In the genomic region with DNA sequence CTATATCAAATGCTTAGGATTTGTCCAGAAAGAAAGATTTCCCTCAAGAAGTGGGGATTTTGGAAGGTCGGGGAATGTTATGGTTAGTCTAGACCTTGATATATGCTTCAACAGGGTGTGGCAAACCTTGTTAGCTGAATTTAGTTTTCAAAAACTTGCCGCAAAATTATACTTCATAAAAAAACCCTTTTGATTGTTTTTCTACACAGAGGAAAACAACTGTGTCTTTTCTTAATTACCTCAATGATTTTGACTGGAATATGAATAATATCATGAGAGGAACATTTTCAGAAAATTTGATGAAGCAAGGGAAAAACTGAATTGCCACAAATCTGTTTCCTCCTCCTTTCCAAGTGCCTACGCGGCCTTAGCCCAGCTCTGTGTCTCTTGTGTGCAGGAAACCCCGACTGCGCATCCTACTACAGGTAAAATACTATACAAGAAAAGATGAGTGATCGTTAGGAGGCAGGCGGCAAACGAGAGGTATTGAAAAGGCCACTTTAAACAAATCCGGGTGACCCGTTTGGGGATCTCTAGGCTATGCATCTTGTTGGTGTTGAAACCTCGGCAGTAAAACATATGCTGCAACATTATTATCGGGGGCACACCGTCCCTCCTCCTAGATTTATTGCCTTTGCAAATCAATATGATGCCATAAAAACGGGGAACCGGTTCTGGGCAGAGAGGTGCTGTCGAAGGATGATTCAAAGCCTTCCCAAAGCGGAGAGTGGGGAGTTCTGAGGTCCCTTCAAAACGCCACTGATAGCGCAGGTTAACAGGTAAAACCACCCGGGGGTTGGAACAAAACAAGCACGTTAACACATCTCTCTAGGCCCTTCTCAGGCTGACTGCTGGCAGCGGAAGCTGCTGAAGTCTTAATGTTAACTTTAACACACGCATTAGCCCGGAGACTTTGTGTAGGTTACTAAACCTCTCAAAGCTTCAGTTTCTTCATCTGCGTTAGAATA, we compare ENCODE assay signal across 27 cellular contexts. TPM values are rescaled to one million over a fixed set of nuclear protein-coding genes. Genes with fewer than 3 reads are reported as not detected.
DNase-seq lines count a peak whose midpoint lies in the region; ATAC-seq and TF ChIP-seq lines count a peak whose summit lies in the region.
"Had no signal": no experiment of that assay in that cellular context is flagged by ENCODE, and none has a peak within 500 bp of the region (broad histone marks: within the 10 kb centered on the region; RNA-seq: fewer than 3 reads in every experiment).

No MANE protein-coding gene starts in this region.

- no peak overlapping the region for H4K91ac ChIP-seq in neuronal stem cell (ENCODE audit: low read depth, low read length, poor library complexity)

- H3K27ac Mint-ChIP-seq in activated CD8-positive, alpha-beta T cell treated with anti-CD3 and anti-CD28 coated beads, Interleukin-2, amount 10 ng/mL, durations not matched to agents 7 days and 5 days = peak overlapping the region; percentile 52
- no peak overlapping the region for H3K27ac Mint-ChIP-seq in activated CD8-positive, alpha-beta T cell treated with anti-CD3 and anti-CD28 coated beads for 36 hours
- H3K27ac Mint-ChIP-seq: activated B cell treated with CpG ODN at 0.5 μM for 24 hours; activated naive CD4-positive, alpha-beta T cell treated with anti-CD3 and anti-CD28 coated beads, Interleukin-2, amount 50 U/mL, for 24 hours had no signal

- H3K4me3 Mint-ChIP-seq in activated CD8-positive, alpha-beta T cell treated with anti-CD3 and anti-CD28 coated beads, Interleukin-2, amount 10 ng/mL, durations not matched to agents 7 days and 5 days = no peak overlapping the region
- H3K4me3 Mint-ChIP-seq in activated CD8-positive, alpha-beta T cell treated with anti-CD3 and anti-CD28 coated beads for 36 hours = no peak overlapping the region
- H3K4me3 Mint-ChIP-seq: activated B cell treated with CpG ODN at 0.5 μM for 24 hours; activated naive CD4-positive, alpha-beta T cell treated with anti-CD3 and anti-CD28 coated beads, Interleukin-2, amount 50 U/mL, for 24 hours had no signal

- H4K8ac ChIP-seq in neuronal stem cell (ENCODE audit: low read depth, low read length) = no peak overlapping the region

- H3K36me3 Mint-ChIP-seq in activated CD8-positive, alpha-beta T cell treated with anti-CD3 and anti-CD28 coated beads, Interleukin-2, amount 10 ng/mL, durations not matched to agents 7 days and 5 days (ENCODE audit: low read depth) = peaks cover 26% of the 10 kb centered on the region
- H3K36me3 Mint-ChIP-seq in activated CD8-positive, alpha-beta T cell treated with anti-CD3 and anti-CD28 coated beads for 36 hours (ENCODE audit: low read depth) = peaks cover 4% of the 10 kb centered on the region

- peaks cover 22% of the 10 kb centered on the region for H3K4me1 Mint-ChIP-seq in activated CD8-positive, alpha-beta T cell treated with anti-CD3 and anti-CD28 coated beads, Interleukin-2, amount 10 ng/mL, durations not matched to agents 7 days and 5 days (ENCODE audit: low read depth)
- H3K4me1 Mint-ChIP-seq in activated CD8-positive, alpha-beta T cell treated with anti-CD3 and anti-CD28 coated beads for 36 hours (ENCODE audit: low read depth) = peaks cover 13% of the 10 kb centered on the region

- H3K9me3 Mint-ChIP-seq in activated CD8-positive, alpha-beta T cell treated with anti-CD3 and anti-CD28 coated beads, Interleukin-2, amount 10 ng/mL, durations not matched to agents 7 days and 5 days (ENCODE audit: insufficient read depth) = peaks cover 10% of the 10 kb centered on the region
- no peaks in the 10 kb centered on the region for H3K9me3 Mint-ChIP-seq in activated CD8-positive, alpha-beta T cell treated with anti-CD3 and anti-CD28 coated beads for 36 hours
- H3K9me3 Mint-ChIP-seq: activated naive CD4-positive, alpha-beta T cell treated with anti-CD3 and anti-CD28 coated beads, Interleukin-2, amount 50 U/mL, for 24 hours had no signal

- peaks cover 89% of the 10 kb centered on the region for H3K27me3 Mint-ChIP-seq in activated CD8-positive, alpha-beta T cell treated with anti-CD3 and anti-CD28 coated beads, Interleukin-2, amount 10 ng/mL, durations not matched to agents 7 days and 5 days (ENCODE audit: low read depth)
- H3K27me3 Mint-ChIP-seq in activated CD8-positive, alpha-beta T cell treated with anti-CD3 and anti-CD28 coated beads for 36 hours = peaks cover 85% of the 10 kb centered on the region

- H3K4me3 ChIP-seq in neuronal stem cell (ENCODE audit: low read length in 2 of 2) (no peak overlapping the region), left lung (no peak overlapping the region)

- no peak overlapping the region for H2BK120ac ChIP-seq in neuronal stem cell (ENCODE audit: low read depth, low read length)

- H3K9me3 ChIP-seq in neuronal stem cell (replicated peaks in 1 of 2; ENCODE audit: control insufficient read depth in 2 of 2, insufficient read depth in 1 of 2, low read depth in 1 of 2, low read length in 2 of 2) = peaks cover 0 to 14% of the 10 kb centered on the region in 2 donors
- H3K9me3 ChIP-seq in left lung = no peaks in the 10 kb centered on the region
- H3K9me3 ChIP-seq: SK-N-SH had no signal

- ATAC-seq in activated CD8-positive, alpha-beta T cell treated with anti-CD3 and anti-CD28 coated beads, Interleukin-2, amount 10 ng/mL, durations not matched to agents 7 days and 5 days = no peak
- no peak for ATAC-seq in activated CD8-positive, alpha-beta T cell treated with anti-CD3 and anti-CD28 coated beads for 36 hours
- no peak for ATAC-seq in left ventricle myocardium superior
- no peak for ATAC-seq in left lung
- ATAC-seq: naive thymus-derived CD8-positive, alpha-beta T cell had no signal

- no peak overlapping the region for H3K4ac ChIP-seq in neuronal stem cell (ENCODE audit: low read length)

- no peak overlapping the region for H2BK12ac ChIP-seq in neuronal stem cell (ENCODE audit: low read length)

- H3K27me3 ChIP-seq in neuronal stem cell (ENCODE audit: control insufficient read depth in 3 of 3, insufficient read depth in 3 of 3, low read depth in 1 of 3, low read length in 3 of 3) = peaks cover 61 to 100% (median 96%) of the 10 kb centered on the region in 3 experiments
- H3K27me3 ChIP-seq in left lung = peaks cover 100% of the 10 kb centered on the region in 2 donors

- no peak overlapping the region for H3K9ac ChIP-seq in neuronal stem cell (ENCODE audit: low read depth, low read length, poor library complexity)
- H3K9ac ChIP-seq: parathyroid adenoma, SK-N-SH had no signal

- H2AFZ ChIP-seq in neuronal stem cell (ENCODE audit: low read length) = peak overlapping the region; percentile 7
- H2AFZ ChIP-seq: parathyroid adenoma had no signal

- H3K4me1 ChIP-seq in neuronal stem cell (ENCODE audit: control insufficient read depth in 2 of 2, insufficient read depth in 1 of 2, low read depth in 1 of 2, low read length in 2 of 2) (peaks cover 0 to 7% of the 10 kb centered on the region in 2 donors), left lung (peaks cover 0 to 13% of the 10 kb centered on the region in 2 donors)
- H3K4me1 ChIP-seq: parathyroid adenoma had no signal

- no peak for DNase-seq in activated CD8-positive, alpha-beta T cell treated with anti-CD3 and anti-CD28 coated beads, Interleukin-2, amount 10 ng/mL, durations not matched to agents 7 days and 5 days
- DNase-seq in activated CD8-positive, alpha-beta T cell treated with anti-CD3 and anti-CD28 coated beads for 36 hours = no peak
- peak; percentile 22 for DNase-seq in NAMALWA (ENCODE audit: low spot score)
- peak; percentile 27 for DNase-seq in left ventricle myocardium superior
- no peak for DNase-seq in neuronal stem cell (ENCODE audit: low spot score)
- no peak for DNase-seq in left lung
- no peak for DNase-seq in G401 (ENCODE audit: low spot score)
- no peak for DNase-seq in NCI-H1417 (lab: John Stamatoyannopoulos, UW)
- DNase-seq: activated B cell treated with CpG ODN at 0.5 μM for 24 hours; activated CD8-positive, alpha-beta memory T cell treated with anti-CD3 and anti-CD28 coated beads for 24 hours; activated T-cell treated with anti-CD3 and anti-CD28 coated beads, Interleukin-2, amount 50 U/mL, for 48 hours; aorta; COR-L47; DND-41; effector CD4-positive, alpha-beta T cell; foreskin melanocyte; naive thymus-derived CD8-positive, alpha-beta T cell; NCI-H1694; NCI-H2171; SK-N-SH; T-helper 9 cell had no signal

- no peak overlapping the region for H3K4me2 ChIP-seq in neuronal stem cell (ENCODE audit: insufficient read depth, low read length, poor library complexity, severe bottlenecking)
- H3K4me2 ChIP-seq: SK-N-SH had no signal

- no peak overlapping the region for H2BK15ac ChIP-seq in neuronal stem cell (ENCODE audit: low read length)

- in situ Hi-C loops in G401 (cut with HindIII; ENCODE audit: low sequenced_read_pairs) = no loop called here

- H3K14ac ChIP-seq in neuronal stem cell (ENCODE audit: low read length) = no peak overlapping the region

- no peak for TF ChIP-seq CTCF in activated CD8-positive, alpha-beta T cell treated with anti-CD3 and anti-CD28 coated beads for 36 hours (IDR thresholded peaks at IDR 0.05)
- TF ChIP-seq CTCF in left lung (IDR thresholded peaks at IDR 0.05) = no peak

- H3K23ac ChIP-seq in neuronal stem cell (ENCODE audit: low read depth, low read length, poor library complexity) = no peak overlapping the region

- H3K36me3 ChIP-seq in neuronal stem cell (replicated peaks in 1 of 2; ENCODE audit: control insufficient read depth in 2 of 2, insufficient read depth in 2 of 2, low read length in 2 of 2) = no peaks in the 10 kb centered on the region
- no peaks in the 10 kb centered on the region for H3K36me3 ChIP-seq in left lung

- no CpG with 5 or more reads among the region's 26 CpGs for WGBS in neuronal stem cell (ENCODE audit: extremely low coverage in 2 of 2, insufficient read length in 2 of 2, insufficient replicate concordance in 1 of 2), 2 donors

- CTCF ChIA-PET in activated CD8-positive, alpha-beta T cell treated with anti-CD3 and anti-CD28 coated beads, Interleukin-2, amount 10 ng/mL, durations not matched to agents 7 days and 5 days (lab: Charles Lee) = no interaction called here
- CTCF ChIA-PET in activated CD8-positive, alpha-beta T cell treated with anti-CD3 and anti-CD28 coated beads for 36 hours (lab: Charles Lee) = interaction anchor here (2.4 kb wide), 1 partner anchor 368 kb away, joined by 5 read pairs; no protein-coding TSS in a partner anchor

- H3K27ac ChIP-seq in neuronal stem cell (replicated peaks; ENCODE audit: low read length) (no peak overlapping the region), left lung (no peak overlapping the region)
- H3K27ac ChIP-seq: HL-60, parathyroid adenoma had no signal

- H3K79me1 ChIP-seq in neuronal stem cell (ENCODE audit: low read depth, low read length) = no peaks in the 10 kb centered on the region

- intact Hi-C loops in activated CD8-positive, alpha-beta T cell treated with anti-CD3 and anti-CD28 coated beads for 36 hours (cut with micrococcal nuclease) = no loop called here
- intact Hi-C loops in left ventricle myocardium superior (cut with micrococcal nuclease) = loop anchor here (10.0 kb wide), 1 partner anchor 169 kb away; no protein-coding TSS in a partner anchor
- intact Hi-C loops in left lung (cut with DNase I) = no loop called here

- H2AK5ac ChIP-seq in neuronal stem cell (ENCODE audit: low read depth, low read length) = no peak overlapping the region

- no peak overlapping the region for H3K18ac ChIP-seq in neuronal stem cell (ENCODE audit: low read length)

- POLR2A ChIA-PET in activated CD8-positive, alpha-beta T cell treated with anti-CD3 and anti-CD28 coated beads, Interleukin-2, amount 10 ng/mL, durations not matched to agents 7 days and 5 days (lab: Charles Lee) = no interaction called here
- POLR2A ChIA-PET in activated CD8-positive, alpha-beta T cell treated with anti-CD3 and anti-CD28 coated beads for 36 hours (lab: Charles Lee) = interaction anchor here (0.6 kb wide), 1 partner anchor 934 kb away, joined by 3 read pairs; no protein-coding TSS in a partner anchor

- H2BK5ac ChIP-seq in neuronal stem cell (ENCODE audit: low read length) = no peak overlapping the region

RNA-seq across cellular contexts. Expression of a gene that starts 2.3 kb away (rescaled TPM):
- not detected for total RNA-seq in activated CD8-positive, alpha-beta T cell treated with anti-CD3 and anti-CD28 coated beads, Interleukin-2, amount 10 ng/mL, durations not matched to agents 7 days and 5 days
- total RNA-seq in activated CD8-positive, alpha-beta T cell treated with anti-CD3 and anti-CD28 coated beads for 36 hours = not detected
- 193 TPM for total RNA-seq in left ventricle myocardium superior
- polyA plus RNA-seq in neuronal stem cell (2013, experiment 1 of 2) = 0.03 TPM
- 0.03 TPM for polyA plus RNA-seq in neuronal stem cell (2013, experiment 2 of 2)
- total RNA-seq in left lung = under 1 TPM in 1 of 2 donors, not detected in 1; 0.12 TPM
- total RNA-seq in G401 (2014; rRNA removed; shearing (Covaris generic)) = not detected in 2 replicates
- total RNA-seq: aorta; cerebellum; naive thymus-derived CD8-positive, alpha-beta T cell had no signal
- polyA plus RNA-seq: BJ; esophagus; naive thymus-derived CD8-positive, alpha-beta T cell had no signal

Comparison
In these comparisons a context has a peak if more than half of its experiments do, and no peak if none do; other contexts are left out.
1. DNase-seq: peak in NAMALWA (single experiment) and left ventricle myocardium superior (single experiment); none in activated CD8-positive, alpha-beta T cell treated with anti-CD3 and anti-CD28 coated beads, Interleukin-2, amount 10 ng/mL, durations not matched to agents 7 days and 5 days (single experiment), activated CD8-positive, alpha-beta T cell treated with anti-CD3 and anti-CD28 coated beads for 36 hours (single experiment), neuronal stem cell (single experiment), left lung (0 of 2), G401 (single experiment) and NCI-H1417 (0 of 3).
2. RNA of a gene that starts 2.3 kb away (total RNA-seq): 193 TPM in left ventricle myocardium superior (single experiment); 0.12 TPM in left lung, not detected in activated CD8-positive, alpha-beta T cell treated with anti-CD3 and anti-CD28 coated beads for 36 hours, not detected in activated CD8-positive, alpha-beta T cell treated with anti-CD3 and anti-CD28 coated beads, Interleukin-2, amount 10 ng/mL, durations not matched to agents 7 days and 5 days and not detected in G401; every median in the first group is over 100 times any median in the second.